ENCODE assay signal across 9 cellular contexts in the genomic region with DNA sequence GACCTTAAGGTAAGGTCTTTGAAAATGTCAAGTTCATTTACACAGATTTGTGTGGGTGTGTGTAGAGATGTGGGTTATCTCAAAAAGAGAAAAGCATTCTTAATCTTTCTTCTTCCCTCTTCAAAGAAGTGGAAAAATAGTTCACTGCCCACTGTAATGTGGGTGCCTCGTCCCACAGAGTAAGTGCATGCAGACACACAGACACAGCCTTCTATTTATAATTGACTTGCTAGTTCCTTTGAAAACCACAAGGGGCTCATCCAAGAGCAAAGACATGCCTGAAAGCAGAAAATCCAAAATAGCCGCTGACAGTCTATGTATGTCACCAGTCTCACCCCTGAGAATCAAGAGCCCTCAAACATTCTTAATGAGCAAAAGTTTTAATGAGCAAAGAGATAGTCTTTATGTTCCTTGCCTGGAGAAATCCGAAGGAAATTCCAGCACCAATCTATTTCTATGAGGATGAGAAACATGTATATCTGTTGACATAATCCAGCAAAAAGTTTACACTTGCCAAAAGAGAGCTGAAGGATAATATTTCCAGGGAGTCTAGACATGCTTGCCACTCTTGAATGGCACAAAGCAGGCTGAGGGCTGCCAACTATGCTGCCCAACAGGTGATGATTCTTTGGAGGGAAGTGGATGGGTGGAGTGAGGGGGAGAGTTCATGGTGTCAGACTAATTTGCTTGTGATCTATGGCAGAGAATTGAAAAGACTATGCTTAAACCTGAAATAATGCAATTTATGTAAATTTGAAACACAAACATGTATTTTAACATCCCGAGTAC.
DNase-seq lines count a peak whose midpoint lies in the region; ATAC-seq and TF ChIP-seq lines count a peak whose summit lies in the region.
"Had no signal": no experiment of that assay in that cellular context is flagged by ENCODE, and none has a peak within 500 bp of the region (broad histone marks: within the 10 kb centered on the region; RNA-seq: fewer than 3 reads in every experiment).

No MANE protein-coding gene starts in this region.

- no peaks in the 10 kb centered on the region for H3K27me3 ChIP-seq in cardiac muscle cell
- no peaks in the 10 kb centered on the region for H3K27me3 ChIP-seq in thoracic aorta (replicated peaks; ENCODE audit: insufficient read depth)

- H3K9me3 Mint-ChIP-seq in activated naive CD4-positive, alpha-beta T cell treated with anti-CD3 and anti-CD28 coated beads, Interleukin-2, amount 50 U/mL, for 24 hours = no peaks in the 10 kb centered on the region
- H3K9me3 Mint-ChIP-seq in activated naive CD4-positive, alpha-beta T cell treated with anti-CD3 and anti-CD28 coated beads for 36 hours = no peaks in the 10 kb centered on the region
- H3K9me3 Mint-ChIP-seq in T-helper 2 cell treated with Interferon-gamma antibody and Interleukin-4, amounts not matched to agents 5 μg/mL and 100 μg/mL, for 36 hours = no peaks in the 10 kb centered on the region
- H3K9me3 Mint-ChIP-seq: activated B cell treated with CpG ODN at 0.5 μM for 24 hours had no signal

- H3K4me1 Mint-ChIP-seq in activated naive CD4-positive, alpha-beta T cell treated with anti-CD3 and anti-CD28 coated beads, Interleukin-2, amount 50 U/mL, for 24 hours = peaks cover 37% of the 10 kb centered on the region
- H3K4me1 Mint-ChIP-seq in activated naive CD4-positive, alpha-beta T cell treated with anti-CD3 and anti-CD28 coated beads for 36 hours (ENCODE audit: low read depth) = peaks cover 29% of the 10 kb centered on the region
- H3K4me1 Mint-ChIP-seq in T-helper 2 cell treated with Interferon-gamma antibody and Interleukin-4, amounts not matched to agents 5 μg/mL and 100 μg/mL, for 36 hours (ENCODE audit: low read depth) = peaks cover 37% of the 10 kb centered on the region
- H3K4me1 Mint-ChIP-seq: activated B cell treated with CpG ODN at 0.5 μM for 24 hours had no signal

- no peak for DNase-seq in activated naive CD4-positive, alpha-beta T cell treated with anti-CD3 and anti-CD28 coated beads for 36 hours
- peak; percentile 59 for DNase-seq in T-helper 2 cell treated with Interferon-gamma antibody and Interleukin-4, amounts not matched to agents 5 μg/mL and 100 μg/mL, for 36 hours (ENCODE audit: low spot score)
- DNase-seq in cardiac muscle cell (ENCODE audit: low read depth in 1 of 2, low spot score in 1 of 2) (peak; percentile 26 to 42), thoracic aorta (ENCODE audit: low spot score) (no peak)
- DNase-seq: activated B cell treated with CpG ODN at 0.5 μM for 24 hours had no signal

- H3K36me3 ChIP-seq in cardiac muscle cell (peaks cover 2% of the 10 kb centered on the region), thoracic aorta (peaks cover 5% of the 10 kb centered on the region)

- CTCF ChIA-PET in activated naive CD4-positive, alpha-beta T cell treated with anti-CD3 and anti-CD28 coated beads for 36 hours (lab: Charles Lee) = interaction anchor here (0.6 to 8.6 kb wide), 2 partner anchors 103 to 228 kb away, joined by 3 to 82 read pairs; no protein-coding TSS in a partner anchor

- H3K27ac ChIP-seq in cardiac muscle cell (no peak overlapping the region), thoracic aorta (no peak overlapping the region)

- no peak for TF ChIP-seq POLR2A in GM18505 (IDR thresholded peaks at IDR 0.05; ENCODE audit: borderline replicate concordance, extremely low read depth, insufficient read depth, insufficient read length)

- H3K9me3 ChIP-seq in cardiac muscle cell (ENCODE audit: low read depth) = no peaks in the 10 kb centered on the region
- no peaks in the 10 kb centered on the region for H3K9me3 ChIP-seq in thoracic aorta

- H3K4me3 ChIP-seq in cardiac muscle cell = no peak overlapping the region
- no peak overlapping the region for H3K4me3 ChIP-seq in thoracic aorta

- H3K36me3 Mint-ChIP-seq in activated naive CD4-positive, alpha-beta T cell treated with anti-CD3 and anti-CD28 coated beads, Interleukin-2, amount 50 U/mL, for 24 hours = peaks cover 2% of the 10 kb centered on the region
- H3K36me3 Mint-ChIP-seq in activated naive CD4-positive, alpha-beta T cell treated with anti-CD3 and anti-CD28 coated beads for 36 hours (ENCODE audit: low read depth) = peaks cover 12% of the 10 kb centered on the region
- H3K36me3 Mint-ChIP-seq in T-helper 2 cell treated with Interferon-gamma antibody and Interleukin-4, amounts not matched to agents 5 μg/mL and 100 μg/mL, for 36 hours (ENCODE audit: low read depth) = peaks cover 31% of the 10 kb centered on the region

- H3K4me3 Mint-ChIP-seq in activated naive CD4-positive, alpha-beta T cell treated with anti-CD3 and anti-CD28 coated beads, Interleukin-2, amount 50 U/mL, for 24 hours = no peak overlapping the region
- H3K4me3 Mint-ChIP-seq in activated naive CD4-positive, alpha-beta T cell treated with anti-CD3 and anti-CD28 coated beads for 36 hours = no peak overlapping the region
- H3K4me3 Mint-ChIP-seq in T-helper 2 cell treated with Interferon-gamma antibody and Interleukin-4, amounts not matched to agents 5 μg/mL and 100 μg/mL, for 36 hours = no peak overlapping the region
- H3K4me3 Mint-ChIP-seq: activated B cell treated with CpG ODN at 0.5 μM for 24 hours had no signal

- no peaks in the 10 kb centered on the region for H3K27me3 Mint-ChIP-seq in activated naive CD4-positive, alpha-beta T cell treated with anti-CD3 and anti-CD28 coated beads, Interleukin-2, amount 50 U/mL, for 24 hours
- H3K27me3 Mint-ChIP-seq in activated naive CD4-positive, alpha-beta T cell treated with anti-CD3 and anti-CD28 coated beads for 36 hours (ENCODE audit: low read depth) = no peaks in the 10 kb centered on the region
- no peaks in the 10 kb centered on the region for H3K27me3 Mint-ChIP-seq in T-helper 2 cell treated with Interferon-gamma antibody and Interleukin-4, amounts not matched to agents 5 μg/mL and 100 μg/mL, for 36 hours (ENCODE audit: low read depth)
- H3K27me3 Mint-ChIP-seq: activated B cell treated with CpG ODN at 0.5 μM for 24 hours had no signal

- peaks cover 28% of the 10 kb centered on the region for H3K4me1 ChIP-seq in cardiac muscle cell (ENCODE audit: low read depth)
- H3K4me1 ChIP-seq in thoracic aorta (ENCODE audit: control insufficient read depth in 1 of 2, low read depth in 2 of 2) = peaks cover 30 to 56% of the 10 kb centered on the region in 2 donors

- ATAC-seq in thoracic aorta (ENCODE audit: insufficient number of reproducible peaks, low FRiP score, low read depth) = no peak
- ATAC-seq in GM18517 (IDR thresholded peaks at IDR 0.05; ENCODE audit: unreplicated experiment) = no peak
- ATAC-seq in HG02973 (IDR thresholded peaks at IDR 0.05; ENCODE audit: unreplicated experiment) = no peak
- ATAC-seq in GM18505 (IDR thresholded peaks at IDR 0.05; ENCODE audit: unreplicated experiment) = no peak

- TF ChIP-seq CTCF in cardiac muscle cell (IDR thresholded peaks at IDR 0.05; ENCODE audit: low read depth, low read length) (peak; percentile 38), thoracic aorta (IDR thresholded peaks at IDR 0.05) (peak; percentile 43)

- peak overlapping the region; percentile 8 for H3K27ac Mint-ChIP-seq in activated naive CD4-positive, alpha-beta T cell treated with anti-CD3 and anti-CD28 coated beads, Interleukin-2, amount 50 U/mL, for 24 hours
- no peak overlapping the region for H3K27ac Mint-ChIP-seq in activated naive CD4-positive, alpha-beta T cell treated with anti-CD3 and anti-CD28 coated beads for 36 hours
- H3K27ac Mint-ChIP-seq in T-helper 2 cell treated with Interferon-gamma antibody and Interleukin-4, amounts not matched to agents 5 μg/mL and 100 μg/mL, for 36 hours = no peak overlapping the region
- H3K27ac Mint-ChIP-seq: activated B cell treated with CpG ODN at 0.5 μM for 24 hours had no signal

- intact Hi-C loops in activated naive CD4-positive, alpha-beta T cell treated with anti-CD3 and anti-CD28 coated beads for 36 hours (cut with micrococcal nuclease) = loop anchor here (10.0 kb wide), 1 partner anchor 963 kb away; no protein-coding TSS in a partner anchor

Comparison
In these comparisons a context has a peak if more than half of its experiments do, and no peak if none do; other contexts are left out.
1. DNase-seq: peak in T-helper 2 cell treated with Interferon-gamma antibody and Interleukin-4, amounts not matched to agents 5 μg/mL and 100 μg/mL, for 36 hours (single experiment) and cardiac muscle cell (2 of 2); none in activated naive CD4-positive, alpha-beta T cell treated with anti-CD3 and anti-CD28 coated beads for 36 hours (single experiment) and thoracic aorta (single experiment).